ENCODE assay signal across 1 cellular context in genomic region chr3:187738400-187739124, GRCh38.
TF ChIP-seq lines count a peak whose summit lies in the region.

No MANE protein-coding gene starts in this region.

TF ChIP-seq in HepG2, 621 proteins besides CTCF, POLR2A, EP300 and RAD21 (continued from another document and continues in another):
- TF ChIP-seq KMT2B (CRISPR knock-in tag; IDR thresholded peaks at IDR 0.05) (peak; percentile 10; the same call in 1 of the 2 replicates), ZHX1 (CRISPR knock-in tag; IDR thresholded peaks at IDR 0.05; ENCODE audit: low read depth) (0 out of 2 replicates have a peak, but pooled peaks have one; percentile 12), AGO2 (optimal IDR thresholded peaks at IDR 0.05; ENCODE audit: low read depth, low read length) (peak; percentile 65), SRF (IDR thresholded peaks at IDR 0.05; ENCODE audit: low read depth, low read length) (peak; percentile 81), PCBP1 (IDR thresholded peaks at IDR 0.05; ENCODE audit: borderline replicate concordance, low read depth, low read length) (no peak), MYPOP (CRISPR knock-in tag; IDR thresholded peaks at IDR 0.05) (no peak), PRMT3 (CRISPR knock-in tag; IDR thresholded peaks at IDR 0.05; ENCODE audit: borderline replicate concordance, low read depth) (no peak), ZNF281 (CRISPR knock-in tag; IDR thresholded peaks at IDR 0.05; ENCODE audit: borderline replicate concordance) (peak; percentile 87), PATZ1 (CRISPR knock-in tag; IDR thresholded peaks at IDR 0.05) (peak; percentile 36; the same call in 1 of the 2 replicates), HNF4G (IDR thresholded peaks at IDR 0.05; ENCODE audit: borderline replicate concordance, low read depth, low read length) (no peak), HNF4G (CRISPR knock-in tag; IDR thresholded peaks at IDR 0.05; ENCODE audit: borderline replicate concordance, low read depth) (peak; percentile 40; the same call in 1 of the 2 replicates), JARID2 (CRISPR knock-in tag; IDR thresholded peaks at IDR 0.05; ENCODE audit: insufficient replicate concordance) (no peak), ZNF574 (CRISPR knock-in tag; IDR thresholded peaks at IDR 0.05) (0 out of 2 replicates have a peak, but pooled peaks have one; percentile 38), ZNF512 (CRISPR knock-in tag; IDR thresholded peaks at IDR 0.05) (0 out of 2 replicates have a peak, but pooled peaks have one; percentile 23), POGZ (CRISPR knock-in tag; IDR thresholded peaks at IDR 0.05) (peak; percentile 30), ZNF800 (CRISPR knock-in tag; IDR thresholded peaks at IDR 0.05) (peak; percentile 44; the same call in 1 of the 2 replicates), KAT7 (CRISPR knock-in tag; IDR thresholded peaks at IDR 0.05; ENCODE audit: borderline replicate concordance) (peak; percentile 40; the same call in 1 of the 2 replicates), ZSCAN29 (CRISPR knock-in tag; conservative IDR thresholded peaks at IDR 0.05) (peak; percentile 84), SMC3 (IDR thresholded peaks at IDR 0.05; ENCODE audit: low read length) (peak; percentile 68), ZKSCAN5 (CRISPR knock-in tag; IDR thresholded peaks at IDR 0.05) (no peak), ASH2L (IDR thresholded peaks at IDR 0.05; ENCODE audit: insufficient read length, low read depth, low read length) (peak; percentile 48), TMF1 (CRISPR knock-in tag; IDR thresholded peaks at IDR 0.05; ENCODE audit: low read depth) (0 out of 2 replicates have a peak, but pooled peaks have one; percentile 18), RXRB (CRISPR knock-in tag; IDR thresholded peaks at IDR 0.05; ENCODE audit: borderline replicate concordance) (peak; percentile 37; the same call in 1 of the 2 replicates), THAP11 (CRISPR knock-in tag; IDR thresholded peaks at IDR 0.05) (0 out of 2 replicates have a peak, but pooled peaks have one; percentile 8), CREM (IDR thresholded peaks at IDR 0.05) (peak; percentile 18; the same call in 1 of the 2 replicates), CREM (CRISPR knock-in tag; IDR thresholded peaks at IDR 0.05) (no peak), SMAD1 (CRISPR knock-in tag; IDR thresholded peaks at IDR 0.05; ENCODE audit: borderline replicate concordance, low read depth) (0 out of 2 replicates have a peak, but pooled peaks have one; percentile 37), GATAD2A (CRISPR knock-in tag; IDR thresholded peaks at IDR 0.05) (peak; percentile 25; the same call in 1 of the 2 replicates), HOXA5 (CRISPR knock-in tag; IDR thresholded peaks at IDR 0.05) (peak; percentile 20; the same call in 1 of the 2 replicates), ZFY (CRISPR knock-in tag; IDR thresholded peaks at IDR 0.05) (peak; percentile 35; the same call in 1 of the 2 replicates), ZNF292 (CRISPR knock-in tag; IDR thresholded peaks at IDR 0.05; ENCODE audit: borderline replicate concordance, low read depth) (no peak), CBX1 (IDR thresholded peaks at IDR 0.05; ENCODE audit: low read depth) (no peak), REPIN1 (CRISPR knock-in tag; IDR thresholded peaks at IDR 0.05; ENCODE audit: borderline replicate concordance, low read depth) (0 out of 2 replicates have a peak, but pooled peaks have one; percentile 17), PHF21A (CRISPR knock-in tag; IDR thresholded peaks at IDR 0.05) (peak; percentile 49; the same call in 1 of the 2 replicates), KLF16 (CRISPR knock-in tag; IDR thresholded peaks at IDR 0.05) (0 out of 4 replicates have a peak, but pooled peaks of 1 of the 2 experiments have one; percentile 33), ZBTB3 (CRISPR knock-in tag; IDR thresholded peaks at IDR 0.05; ENCODE audit: borderline replicate concordance, low read depth) (no peak), PBX2 (CRISPR knock-in tag; IDR thresholded peaks at IDR 0.05) (no peak), ZNF678 (CRISPR knock-in tag; IDR thresholded peaks at IDR 0.05) (no peak)
